In genomic region chr19:18057557-18057956, GRCh38 we compare ENCODE assay signal across 9 cellular contexts. TPM values are rescaled to one million over a fixed set of nuclear protein-coding genes. Genes with fewer than 3 reads are reported as not detected.
DNase-seq lines count a peak whose midpoint lies in the region; ATAC-seq and TF ChIP-seq lines count a peak whose summit lies in the region.
"Had no signal": no experiment of that assay in that cellular context is flagged by ENCODE, and none has a peak within 500 bp of the region (broad histone marks: within the 10 kb centered on the region; RNA-seq: fewer than 3 reads in every experiment).

No MANE protein-coding gene starts in this region.

- peaks cover 14 to 34% (median 26%) of the 10 kb centered on the region in 4 donors for H3K4me1 ChIP-seq in esophagus muscularis mucosa

- no peaks in the 10 kb centered on the region for H3K36me3 Mint-ChIP-seq in natural killer cell treated with Interleukin-12 subunit alpha and Interleukin-12 subunit beta and Interleukin-15 and Interleukin-18, amount 100 ng/mL, for 72 hours

- H3K4me1 Mint-ChIP-seq in natural killer cell treated with Interleukin-12 subunit alpha and Interleukin-12 subunit beta and Interleukin-15 and Interleukin-18, amount 100 ng/mL, for 72 hours (ENCODE audit: low read depth in 2 of 2), result peaks cover 8 to 17% of the 10 kb centered on the region in 2 donors

- 61% methylated on average over 6 of the region's 6 CpGs for WGBS in esophagus muscularis mucosa

- intact Hi-C loops in esophagus muscularis mucosa (cut with DNase I), result no loop called here

- H3K27ac ChIP-seq in 22Rv1 (peak overlapping the region; percentile 54), esophagus muscularis mucosa (replicated peaks in 1 of 4) (peak overlapping the region; percentile 81 to 86 (median 83))

- peaks cover 0 to 3% (median 0%) of the 10 kb centered on the region in 4 donors for H3K27me3 ChIP-seq in esophagus muscularis mucosa

- H3K9me3 Mint-ChIP-seq in natural killer cell treated with Interleukin-12 subunit alpha and Interleukin-12 subunit beta and Interleukin-15 and Interleukin-18, amount 100 ng/mL, for 72 hours, result no peaks in the 10 kb centered on the region

- TF ChIP-seq POLR2A in esophagus muscularis mucosa (IDR thresholded peaks at IDR 0.05; ENCODE audit: low read depth), result no peak

- peak overlapping the region; percentile 61 to 83 for H3K27ac Mint-ChIP-seq in natural killer cell treated with Interleukin-12 subunit alpha and Interleukin-12 subunit beta and Interleukin-15 and Interleukin-18, amount 100 ng/mL, for 72 hours

- in situ Hi-C loops in ACHN (cut with HindIII; ENCODE audit: low pct_ligation_motif_present, low pct_unique_long_range_greater_than_20kb, low sequenced_read_pairs), result no loop called here

- TF ChIP-seq CTCF in 22Rv1 (IDR thresholded peaks at IDR 0.05) (no peak), esophagus muscularis mucosa (IDR thresholded peaks at IDR 0.05) (no peak)

- H3K9me3 ChIP-seq in esophagus muscularis mucosa, result no peaks in the 10 kb centered on the region

- no peak overlapping the region for H3K4me3 Mint-ChIP-seq in natural killer cell treated with Interleukin-12 subunit alpha and Interleukin-12 subunit beta and Interleukin-15 and Interleukin-18, amount 100 ng/mL, for 72 hours

- H3K4me3 ChIP-seq in esophagus muscularis mucosa, result no peak overlapping the region

- no peak for ATAC-seq in natural killer cell treated with Interleukin-12 subunit alpha and Interleukin-12 subunit beta and Interleukin-15 and Interleukin-18, amount 100 ng/mL, for 72 hours

- H3K27me3 Mint-ChIP-seq in natural killer cell treated with Interleukin-12 subunit alpha and Interleukin-12 subunit beta and Interleukin-15 and Interleukin-18, amount 100 ng/mL, for 72 hours, result no peaks in the 10 kb centered on the region

- no peaks in the 10 kb centered on the region for H3K36me3 ChIP-seq in esophagus muscularis mucosa

- no peak for TF ChIP-seq EP300 in esophagus muscularis mucosa (IDR thresholded peaks at IDR 0.05)

- DNase-seq in NCI-H2171 (lab: John Stamatoyannopoulos, UW) (peak; percentile 27), esophagus muscularis mucosa (ENCODE audit: extremely low spot score) (no peak), ACHN (no peak), cerebellar nuclear complex (lab: John Stamatoyannopoulos, UW) (no peak), NCI-H524 (lab: John Stamatoyannopoulos, UW) (no peak), NCI-H526 (lab: John Stamatoyannopoulos, UW) (no peak)
- no peak for DNase-seq in natural killer cell treated with Interleukin-12 subunit alpha and Interleukin-12 subunit beta and Interleukin-15 and Interleukin-18, amount 100 ng/mL, for 72 hours (ENCODE audit: low spot score)
- DNase-seq: RPMI8226 had no signal

RNA-seq across cellular contexts. Expression of gene IL12RB1, which starts 29.2 kb away (rescaled TPM):
- 1 to 10 TPM in 1 of 4 donors, under 1 TPM in 3; 0.42 to 2.0 (median 0.83) TPM for total RNA-seq in esophagus muscularis mucosa
- total RNA-seq in natural killer cell treated with Interleukin-12 subunit alpha and Interleukin-12 subunit beta and Interleukin-15 and Interleukin-18, amount 100 ng/mL, for 72 hours, result 100 to 1,000 TPM; 109 to 124 TPM

RNA-seq across cellular contexts. Expression of gene MAST3, which starts 40.0 kb away (rescaled TPM):
- total RNA-seq in esophagus muscularis mucosa, result 1 to 10 TPM; 5.0 to 8.5 (median 6.4) TPM
- total RNA-seq in natural killer cell treated with Interleukin-12 subunit alpha and Interleukin-12 subunit beta and Interleukin-15 and Interleukin-18, amount 100 ng/mL, for 72 hours, result 10 to 100 TPM; 30.3 to 31.4 TPM

RNA-seq across cellular contexts. Expression of gene ARRDC2, which starts 49.6 kb away (rescaled TPM):
- total RNA-seq in esophagus muscularis mucosa, result 10 to 100 TPM; 30.6 to 69.2 (median 62.5) TPM
- total RNA-seq in natural killer cell treated with Interleukin-12 subunit alpha and Interleukin-12 subunit beta and Interleukin-15 and Interleukin-18, amount 100 ng/mL, for 72 hours, result 10 to 100 TPM; 34.0 to 34.8 TPM

Comparison
In these comparisons a context has a peak if more than half of its experiments do, and no peak if none do; other contexts are left out.
1. RNA of gene IL12RB1, which starts 29.2 kb away (total RNA-seq): 109 to 124 TPM in natural killer cell treated with Interleukin-12 subunit alpha and Interleukin-12 subunit beta and Interleukin-15 and Interleukin-18, amount 100 ng/mL, for 72 hours; 0.42 to 2.0 TPM in esophagus muscularis mucosa; every median in the first group is over 10 times any median in the second.